8 cellular contexts compared by ENCODE assay signal in the genomic region with DNA sequence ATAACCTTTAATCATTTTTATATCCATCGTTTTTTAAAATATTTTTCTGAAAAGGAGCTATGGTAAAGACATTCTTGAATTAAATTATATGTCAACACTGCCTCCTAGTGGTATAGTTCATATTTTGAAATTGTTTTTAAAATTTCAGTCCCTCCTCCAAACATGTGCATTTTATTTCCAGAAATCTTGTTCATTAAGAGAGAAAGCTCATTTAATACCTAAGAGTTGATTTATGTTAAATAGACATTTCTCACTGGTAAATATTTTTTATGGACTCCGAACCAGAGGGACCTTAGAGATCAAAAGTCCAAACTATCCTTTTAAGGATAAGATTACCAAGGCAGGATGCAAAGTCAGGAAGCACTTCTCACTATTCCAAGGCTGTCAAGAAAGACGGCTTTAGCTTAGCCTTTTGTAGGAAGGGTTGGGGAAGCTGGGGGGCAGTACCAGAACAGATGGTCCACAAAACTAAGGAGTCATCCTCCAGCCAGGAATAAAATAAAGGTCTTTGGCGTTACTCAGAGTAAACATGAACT. TPM values are rescaled to one million over a fixed set of nuclear protein-coding genes. Genes with fewer than 3 reads are reported as not detected.
DNase-seq lines count a peak whose midpoint lies in the region; ATAC-seq and TF ChIP-seq lines count a peak whose summit lies in the region.

No MANE protein-coding gene starts in this region.

- H3K27ac ChIP-seq in DND-41 (ENCODE audit: low read length) (0 out of 2 replicates have a peak overlapping the region, but pooled peaks have one; percentile 43), MM.1S (ENCODE audit: low read length) (no peak overlapping the region), esophagus squamous epithelium (peak overlapping the region; percentile 10 to 78 (median 73))

- no peaks in the 10 kb centered on the region for H3K79me2 ChIP-seq in DND-41 (ENCODE audit: insufficient read depth, low read length)
- no peaks in the 10 kb centered on the region for H3K79me2 ChIP-seq in MM.1S (ENCODE audit: low read length)

- TF ChIP-seq CTCF in DND-41 (IDR thresholded peaks at IDR 0.05; ENCODE audit: borderline replicate concordance, extremely low read depth, low read length, poor library complexity, severe bottlenecking) = peak; percentile 56
- peak; percentile 41 for TF ChIP-seq CTCF in MM.1S (IDR thresholded peaks at IDR 0.05; ENCODE audit: low read length)
- TF ChIP-seq CTCF in esophagus squamous epithelium (IDR thresholded peaks at IDR 0.05) = peak in 4 of 6 experiments; percentile 30 to 63 (median 52)
- TF ChIP-seq CTCF in natural killer cell (IDR thresholded peaks at IDR 0.05) = peak; percentile 64

- 7 to 8% methylated on average over 4 of the region's 4 CpGs for WGBS in esophagus squamous epithelium, 2 donors

- H3K27me3 Mint-ChIP-seq in T-helper 17 cell (peaks cover 12% of the 10 kb centered on the region), natural killer cell (ENCODE audit: low read depth in 2 of 2) (peaks cover 0 to 6% of the 10 kb centered on the region in 2 donors)

- peak; percentile 60 for ATAC-seq in DND-41 (ENCODE audit: insufficient read depth, low read depth)
- peak; percentile 65 for ATAC-seq in T-helper 17 cell
- ATAC-seq in natural killer cell = peak in 2 of 3 donors; percentile 42 to 59
- no peak for ATAC-seq in HG02798 (IDR thresholded peaks at IDR 0.05; ENCODE audit: poor library complexity, unreplicated experiment)
- ATAC-seq in GM18517 (IDR thresholded peaks at IDR 0.05; ENCODE audit: unreplicated experiment) = no peak

- peak overlapping the region; percentile 37; the same call in 1 of the 2 replicates for H3K9ac ChIP-seq in DND-41 (ENCODE audit: low read depth, low read length)
- no peak overlapping the region for H3K9ac ChIP-seq in MM.1S (ENCODE audit: low read length)

- peaks cover 15% of the 10 kb centered on the region for H3K4me1 ChIP-seq in DND-41 (ENCODE audit: insufficient read depth, low read length)
- H3K4me1 ChIP-seq in MM.1S (ENCODE audit: low read length) = peaks cover 18% of the 10 kb centered on the region
- H3K4me1 ChIP-seq in esophagus squamous epithelium = peaks cover 0 to 15% (median 7%) of the 10 kb centered on the region in 3 donors

- TF ChIP-seq POLR2A in esophagus squamous epithelium (IDR thresholded peaks at IDR 0.05) = no peak

- no peaks in the 10 kb centered on the region for H3K9me2 ChIP-seq in MM.1S (replicated peaks; ENCODE audit: insufficient read depth, low read length)

- H3K4me3 Mint-ChIP-seq in T-helper 17 cell = peak overlapping the region; percentile 78
- peak overlapping the region; percentile 82 for H3K4me3 Mint-ChIP-seq in natural killer cell

- H3F3A ChIP-seq in MM.1S (ENCODE audit: insufficient read depth, low read length) = no peaks in the 10 kb centered on the region

- DNase-seq in DND-41 (no peak), MM.1S (peak; percentile 68), T-helper 17 cell (no peak), esophagus squamous epithelium (lab: John Stamatoyannopoulos, UW) (no peak), natural killer cell (no peak)
- DNase-seq in stimulated activated CD4-positive, alpha-beta T cell treated with anti-CD3 and anti-CD28 coated beads, Interleukin-1b, Interleukin-23, amount 100 ng/mL, for 48 hours = no peak

- H2AFZ ChIP-seq in DND-41 (ENCODE audit: low read depth, low read length) (peak overlapping the region; percentile 79), MM.1S (ENCODE audit: low read length) (peak overlapping the region; percentile 7; the same call in 1 of the 2 replicates)

- H3K4me1 Mint-ChIP-seq in T-helper 17 cell (peaks cover 17% of the 10 kb centered on the region), natural killer cell (peaks cover 10% of the 10 kb centered on the region in 2 donors)

- H3K9me3 ChIP-seq in DND-41 (ENCODE audit: insufficient read depth, low read length, severe bottlenecking) = no peaks in the 10 kb centered on the region
- H3K9me3 ChIP-seq in MM.1S (replicated peaks; ENCODE audit: insufficient read depth, low read length) = no peaks in the 10 kb centered on the region
- H3K9me3 ChIP-seq in T-helper 17 cell (ENCODE audit: control insufficient read depth, low read length, poor library complexity, severe bottlenecking) = no peaks in the 10 kb centered on the region
- H3K9me3 ChIP-seq in esophagus squamous epithelium = no peaks in the 10 kb centered on the region

- H3K36me3 Mint-ChIP-seq in T-helper 17 cell (ENCODE audit: low read depth) = no peaks in the 10 kb centered on the region
- no peaks in the 10 kb centered on the region for H3K36me3 Mint-ChIP-seq in natural killer cell

- H3K4me2 ChIP-seq in DND-41 (ENCODE audit: insufficient read depth, low read length) = peak overlapping the region; percentile 60
- H3K4me2 ChIP-seq in MM.1S (ENCODE audit: low read depth, low read length) = peak overlapping the region; percentile 50

- no peaks in the 10 kb centered on the region for H4K20me1 ChIP-seq in DND-41 (ENCODE audit: insufficient read depth, low read length)
- H4K20me1 ChIP-seq in MM.1S (ENCODE audit: insufficient read depth, low read length) = no peaks in the 10 kb centered on the region

- H3K27ac Mint-ChIP-seq in T-helper 17 cell (peak overlapping the region; percentile 61), natural killer cell (peak overlapping the region in 1 of 2 donors; percentile 59)

- H3K4me3 ChIP-seq in DND-41 (ENCODE audit: low read depth in 1 of 2, low read length in 2 of 2) (peak overlapping the region in 1 of 2 experiments; percentile 48; a peak in 1 of 4 replicates), MM.1S (ENCODE audit: low read length) (peak overlapping the region; percentile 5; the same call in 1 of the 2 replicates), esophagus squamous epithelium (peak overlapping the region in 3 of 4 donors; percentile 25 to 56 (median 25))

- H3K9me3 Mint-ChIP-seq in natural killer cell = no peaks in the 10 kb centered on the region

- intact Hi-C loops in esophagus squamous epithelium (cut with DNase I) (loop anchor here (5.0 to 10.0 kb wide), 2 partner anchors 111 to 332 kb away; no protein-coding TSS in a partner anchor), natural killer cell (cut with micrococcal nuclease) (loop anchor here (1.0 to 10.0 kb wide), 6 partner anchors 108 to 812 kb away; no protein-coding TSS in a partner anchor)

- H3K36me3 ChIP-seq in DND-41 (ENCODE audit: insufficient read depth, low read length) (no peaks in the 10 kb centered on the region), MM.1S (replicated peaks; ENCODE audit: insufficient read depth, low read length) (no peaks in the 10 kb centered on the region), esophagus squamous epithelium (no peaks in the 10 kb centered on the region)

- no peaks in the 10 kb centered on the region for H3K27me3 ChIP-seq in DND-41 (ENCODE audit: insufficient read depth, low read length, poor library complexity)
- no peaks in the 10 kb centered on the region; the same call in 1 of the 2 replicates for H3K27me3 ChIP-seq in MM.1S (replicated peaks; ENCODE audit: insufficient read depth, low read length)
- no peaks in the 10 kb centered on the region for H3K27me3 ChIP-seq in esophagus squamous epithelium

RNA-seq across cellular contexts. Expression of a gene that starts 21.6 kb away (rescaled TPM):
- not detected for total RNA-seq in T-helper 17 cell
- 1 to 10 TPM in 1 of 4 donors, under 1 TPM in 1, not detected in 2; 0.95 to 1.2 TPM for total RNA-seq in esophagus squamous epithelium
- total RNA-seq in natural killer cell = not detected

Comparison
In these comparisons a context has a peak if more than half of its experiments do, and no peak if none do; other contexts are left out.
1. ATAC-seq: peak in DND-41 (single experiment), T-helper 17 cell (single experiment) and natural killer cell (2 of 3); none in HG02798 (single experiment) and GM18517 (single experiment).
2. Peak in every context shown above with its lines, with median percentiles within 50 percentile points of each other: CTCF ChIP-seq.